ENCODE assay signal across 21 cellular contexts in the genomic region with DNA sequence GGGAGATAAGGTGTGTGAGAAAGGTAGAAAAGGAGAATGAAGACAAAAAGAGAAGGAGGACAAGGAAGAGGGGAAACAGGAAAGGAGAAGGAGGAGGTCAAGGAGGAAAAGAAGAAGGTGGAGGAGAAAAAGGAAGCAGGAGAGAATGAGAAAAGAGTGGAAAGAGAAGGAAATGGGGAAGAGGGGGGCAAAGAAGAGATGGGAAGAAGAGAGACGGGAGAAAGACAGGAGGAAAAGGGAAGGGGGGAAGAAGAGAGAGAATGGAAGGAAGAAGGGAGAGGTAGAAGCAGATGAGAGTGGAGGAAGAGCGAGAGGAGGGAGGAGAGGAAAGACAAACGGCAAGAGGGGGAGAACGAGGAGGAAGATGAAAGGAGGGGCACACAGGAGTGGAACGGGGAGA. TPM values are rescaled to one million over a fixed set of nuclear protein-coding genes. Genes with fewer than 3 reads are reported as not detected.
DNase-seq lines count a peak whose midpoint lies in the region; ATAC-seq and TF ChIP-seq lines count a peak whose summit lies in the region.
"Had no signal": no experiment of that assay in that cellular context is flagged by ENCODE, and none has a peak within 500 bp of the region (broad histone marks: within the 10 kb centered on the region; RNA-seq: fewer than 3 reads in every experiment).

No MANE protein-coding gene starts in this region.

- no peaks in the 10 kb centered on the region for H3K27me3 ChIP-seq in hepatocyte
- H3K27me3 ChIP-seq in aorta (ENCODE audit: control insufficient read depth in 1 of 2, insufficient read depth in 2 of 2, low read length in 1 of 2) = no peaks in the 10 kb centered on the region
- H3K27me3 ChIP-seq: BE2C had no signal

- H3K9me2 ChIP-seq in hepatocyte (replicated peaks; ENCODE audit: insufficient read depth) = no peaks in the 10 kb centered on the region

- H3K4me3 ChIP-seq in HEK293 (ENCODE audit: low read depth, low read length) (no peak overlapping the region), hepatocyte (no peak overlapping the region), aorta (ENCODE audit: low read length in 2 of 2) (no peak overlapping the region)
- H3K4me3 ChIP-seq: BLaER1 had no signal

- no peak for DNase-seq in activated CD4-positive, alpha-beta T cell treated with anti-CD3 and anti-CD28 coated beads, Interleukin-2, amount 10 ng/mL, durations not matched to agents 7 days and 5 days
- DNase-seq in activated CD4-positive, alpha-beta T cell treated with anti-CD3 and anti-CD28 coated beads for 4 hours = no peak
- no peak for DNase-seq in central memory CD8-positive, alpha-beta T cell (ENCODE audit: low spot score in 2 of 2)
- no peak for DNase-seq in hepatocyte (ENCODE audit: low spot score)
- no peak for DNase-seq in aorta
- DNase-seq: 8988T; ACHN; BE2C; C1 segment of cervical spinal cord; Caco-2; Calu3; CD4-positive, alpha-beta memory T cell; CD4-positive, CD25-positive, alpha-beta regulatory T cell; DMS79 treated with DMSO at 0.1 percent for 48 hours had no signal

- no peaks in the 10 kb centered on the region for H3K9me3 Mint-ChIP-seq in activated CD4-positive, alpha-beta T cell treated with anti-CD3 and anti-CD28 coated beads, Interleukin-2, amount 10 ng/mL, durations not matched to agents 7 days and 5 days
- no peaks in the 10 kb centered on the region for H3K9me3 Mint-ChIP-seq in activated T-helper 17 cell treated with anti-CD3 and anti-CD28 coated beads, Interleukin-2, amount 50 U/mL, for 72 hours
- no peaks in the 10 kb centered on the region for H3K9me3 Mint-ChIP-seq in central memory CD8-positive, alpha-beta T cell
- H3K9me3 Mint-ChIP-seq: CD14-positive monocyte; CD4-positive, alpha-beta memory T cell had no signal

- H3K27ac ChIP-seq in HEK293 (ENCODE audit: extremely low read depth, low read depth, low read length) (no peak overlapping the region), hepatocyte (no peak overlapping the region), aorta (ENCODE audit: low read depth in 1 of 2, low read length in 2 of 2) (no peak overlapping the region)
- H3K27ac ChIP-seq: BLaER1 had no signal

- no peaks in the 10 kb centered on the region for H3K4me1 ChIP-seq in HEK293 (ENCODE audit: control insufficient read depth, insufficient read depth, low read length)
- peaks cover 10% of the 10 kb centered on the region for H3K4me1 ChIP-seq in hepatocyte (ENCODE audit: insufficient read depth)
- no peaks in the 10 kb centered on the region for H3K4me1 ChIP-seq in aorta (ENCODE audit: control insufficient read depth in 1 of 2, insufficient read depth in 2 of 2, low read length in 2 of 2)
- H3K4me1 ChIP-seq: BE2C, BLaER1 had no signal

- H3K4me3 Mint-ChIP-seq in activated CD4-positive, alpha-beta T cell treated with anti-CD3 and anti-CD28 coated beads, Interleukin-2, amount 10 ng/mL, durations not matched to agents 7 days and 5 days = no peak overlapping the region
- no peak overlapping the region for H3K4me3 Mint-ChIP-seq in activated T-helper 17 cell treated with anti-CD3 and anti-CD28 coated beads, Interleukin-2, amount 50 U/mL, for 72 hours
- H3K4me3 Mint-ChIP-seq in central memory CD8-positive, alpha-beta T cell = no peak overlapping the region
- H3K4me3 Mint-ChIP-seq: CD14-positive monocyte; CD4-positive, CD25-positive, alpha-beta regulatory T cell had no signal

- POLR2A ChIA-PET in activated CD4-positive, alpha-beta T cell treated with anti-CD3 and anti-CD28 coated beads, Interleukin-2, amount 10 ng/mL, durations not matched to agents 7 days and 5 days (lab: Charles Lee) = no interaction called here
- POLR2A ChIA-PET in HEK293 (lab: Yijun Ruan, JAX) = no interaction called here

- no peaks in the 10 kb centered on the region for H3K36me3 Mint-ChIP-seq in activated CD4-positive, alpha-beta T cell treated with anti-CD3 and anti-CD28 coated beads, Interleukin-2, amount 10 ng/mL, durations not matched to agents 7 days and 5 days (ENCODE audit: low read depth)
- no peaks in the 10 kb centered on the region for H3K36me3 Mint-ChIP-seq in activated T-helper 17 cell treated with anti-CD3 and anti-CD28 coated beads, Interleukin-2, amount 50 U/mL, for 72 hours (ENCODE audit: low read depth)
- H3K36me3 Mint-ChIP-seq in central memory CD8-positive, alpha-beta T cell (ENCODE audit: insufficient read depth) = peaks cover 2% of the 10 kb centered on the region
- H3K36me3 Mint-ChIP-seq: CD14-positive monocyte; CD4-positive, alpha-beta memory T cell had no signal

- H3K9me3 ChIP-seq in HEK293 (ENCODE audit: control insufficient read depth, insufficient read depth, low read depth, low read length) = no peaks in the 10 kb centered on the region
- no peaks in the 10 kb centered on the region for H3K9me3 ChIP-seq in hepatocyte (ENCODE audit: low read depth)
- H3K9me3 ChIP-seq in aorta (ENCODE audit: control insufficient read depth, low read length) = no peaks in the 10 kb centered on the region
- H3K9me3 ChIP-seq: BE2C, BLaER1, Caco-2 had no signal

- TF ChIP-seq CTCF in HEK293 (tag by site-specific recombination; IDR thresholded peaks at IDR 0.05) (no peak), hepatocyte (IDR thresholded peaks at IDR 0.05; ENCODE audit: poor library complexity) (no peak)

- H3K4me2 ChIP-seq in hepatocyte = no peak overlapping the region
- H3K4me2 ChIP-seq: BLaER1 had no signal

- CTCF ChIA-PET in activated CD4-positive, alpha-beta T cell treated with anti-CD3 and anti-CD28 coated beads, Interleukin-2, amount 10 ng/mL, durations not matched to agents 7 days and 5 days (lab: Charles Lee) = interaction anchor here (0.6 kb wide), 1 partner anchor 14 kb away, joined by 3 read pairs; no protein-coding TSS in a partner anchor
- CTCF ChIA-PET in HEK293 (lab: Yijun Ruan, JAX) = no interaction called here

- peaks cover 13% of the 10 kb centered on the region for H3K4me1 Mint-ChIP-seq in activated CD4-positive, alpha-beta T cell treated with anti-CD3 and anti-CD28 coated beads, Interleukin-2, amount 10 ng/mL, durations not matched to agents 7 days and 5 days
- no peaks in the 10 kb centered on the region for H3K4me1 Mint-ChIP-seq in activated T-helper 17 cell treated with anti-CD3 and anti-CD28 coated beads, Interleukin-2, amount 50 U/mL, for 72 hours
- peaks cover 19% of the 10 kb centered on the region for H3K4me1 Mint-ChIP-seq in central memory CD8-positive, alpha-beta T cell

- 96% methylated on average over 3 of the region's 5 CpGs for WGBS in hepatocyte (ENCODE audit: low lambda C conversion rate, missing lambda C conversion rate)
- WGBS in aorta, 2 donors = 49 to 60% methylated on average over 5 of the region's 5 CpGs

- H3K27me3 Mint-ChIP-seq in activated CD4-positive, alpha-beta T cell treated with anti-CD3 and anti-CD28 coated beads, Interleukin-2, amount 10 ng/mL, durations not matched to agents 7 days and 5 days = peaks cover 7% of the 10 kb centered on the region
- peaks cover 7% of the 10 kb centered on the region for H3K27me3 Mint-ChIP-seq in activated T-helper 17 cell treated with anti-CD3 and anti-CD28 coated beads, Interleukin-2, amount 50 U/mL, for 72 hours
- peaks cover 9% of the 10 kb centered on the region for H3K27me3 Mint-ChIP-seq in central memory CD8-positive, alpha-beta T cell
- H3K27me3 Mint-ChIP-seq: CD4-positive, CD25-positive, alpha-beta regulatory T cell had no signal

- no peaks in the 10 kb centered on the region for H4K20me1 ChIP-seq in hepatocyte (ENCODE audit: insufficient read depth, poor library complexity, severe bottlenecking)
- H4K20me1 ChIP-seq: BLaER1 had no signal

- H2AFZ ChIP-seq in hepatocyte = no peak overlapping the region

- intact Hi-C loops in aorta (cut with DNase I) = no loop called here

- no peak for ATAC-seq in activated T-helper 17 cell treated with anti-CD3 and anti-CD28 coated beads, Interleukin-2, amount 50 U/mL, for 72 hours (replicated peaks)
- ATAC-seq in central memory CD8-positive, alpha-beta T cell (replicated peaks; ENCODE audit: extremely low read depth, poor library complexity, severe bottlenecking) = no peak
- ATAC-seq in HG02852 (IDR thresholded peaks at IDR 0.05; ENCODE audit: unreplicated experiment) (no peak), aorta (ENCODE audit: low FRiP score) (no peak)

- no peaks in the 10 kb centered on the region for H3K79me2 ChIP-seq in hepatocyte

- H3K36me3 ChIP-seq in HEK293 (ENCODE audit: control insufficient read depth in 2 of 2, insufficient read depth in 1 of 2, low read length in 2 of 2) (no peaks in the 10 kb centered on the region), hepatocyte (replicated peaks; ENCODE audit: insufficient read depth, low read depth) (no peaks in the 10 kb centered on the region), aorta (ENCODE audit: control insufficient read depth in 1 of 2, insufficient read depth in 2 of 2, low read length in 1 of 2) (no peaks in the 10 kb centered on the region)
- H3K36me3 ChIP-seq: BE2C, BLaER1 had no signal

- peak overlapping the region; percentile 41 for H3K27ac Mint-ChIP-seq in activated CD4-positive, alpha-beta T cell treated with anti-CD3 and anti-CD28 coated beads, Interleukin-2, amount 10 ng/mL, durations not matched to agents 7 days and 5 days
- peak overlapping the region; percentile 20 for H3K27ac Mint-ChIP-seq in activated T-helper 17 cell treated with anti-CD3 and anti-CD28 coated beads, Interleukin-2, amount 50 U/mL, for 72 hours
- peak overlapping the region; percentile 44 for H3K27ac Mint-ChIP-seq in central memory CD8-positive, alpha-beta T cell (ENCODE audit: low read depth)
- H3K27ac Mint-ChIP-seq: CD14-positive monocyte had no signal

RNA-seq across cellular contexts. Expression of gene GATA1, which starts 4.1 kb away (rescaled TPM):
- total RNA-seq in activated CD4-positive, alpha-beta T cell treated with anti-CD3 and anti-CD28 coated beads, Interleukin-2, amount 10 ng/mL, durations not matched to agents 7 days and 5 days = not detected
- total RNA-seq in activated T-helper 17 cell treated with anti-CD3 and anti-CD28 coated beads, Interleukin-2, amount 50 U/mL, for 72 hours = not detected
- not detected in 2 replicates for total RNA-seq in hepatocyte
- polyA plus RNA-seq in hepatocyte = 0.13 TPM in 1 of 2 replicates, not detected in the other
- under 1 TPM in 1 of 2 donors, not detected in 1; 0.57 TPM for total RNA-seq in aorta
- polyA plus RNA-seq in aorta = not detected
- total RNA-seq: A673; Caco-2; Calu3; CD4-positive, alpha-beta memory T cell had no signal
- polyA plus RNA-seq: AG04450; CD14-positive monocyte; CD4-positive, alpha-beta memory T cell; CD4-positive, CD25-positive, alpha-beta regulatory T cell had no signal

RNA-seq across cellular contexts. Expression of gene HDAC6, which starts 11.4 kb away (rescaled TPM):
- total RNA-seq in activated CD4-positive, alpha-beta T cell treated with anti-CD3 and anti-CD28 coated beads, Interleukin-2, amount 10 ng/mL, durations not matched to agents 7 days and 5 days = 100 to 1,000 TPM in 1 of 2 experiments, 10 to 100 TPM in 1; 94.3 to 102 TPM
- total RNA-seq in activated T-helper 17 cell treated with anti-CD3 and anti-CD28 coated beads, Interleukin-2, amount 50 U/mL, for 72 hours = 100 to 1,000 TPM in 1 of 2 donors, 10 to 100 TPM in 1; 62.0 to 121 TPM
- total RNA-seq in hepatocyte (66.5 and 68.9 TPM in 2 replicates), aorta (10 to 100 TPM; 77.6 to 89.4 TPM)
- polyA plus RNA-seq in hepatocyte (96.3 and 115 TPM in 2 replicates), aorta (100 to 1,000 TPM in 1 of 2 donors, 10 to 100 TPM in 1; 28.0 to 229 TPM)

RNA-seq across cellular contexts. Expression of gene GLOD5, which starts 28.9 kb away (rescaled TPM):
- not detected for total RNA-seq in activated CD4-positive, alpha-beta T cell treated with anti-CD3 and anti-CD28 coated beads, Interleukin-2, amount 10 ng/mL, durations not matched to agents 7 days and 5 days
- total RNA-seq in activated T-helper 17 cell treated with anti-CD3 and anti-CD28 coated beads, Interleukin-2, amount 50 U/mL, for 72 hours = not detected
- total RNA-seq in hepatocyte (2.4 TPM in 1 of 2 replicates, not detected in the other), aorta (not detected)
- polyA plus RNA-seq in hepatocyte (not detected in 2 replicates), aorta (1 to 10 TPM in 1 of 2 donors, not detected in 1; 5.3 TPM)
- total RNA-seq: A673; Caco-2; Calu3; CD4-positive, alpha-beta memory T cell; CD4-positive, CD25-positive, alpha-beta regulatory T cell had no signal
- polyA plus RNA-seq: AG04450; CD14-positive monocyte; CD4-positive, alpha-beta memory T cell; CD4-positive, CD25-positive, alpha-beta regulatory T cell had no signal

RNA-seq across cellular contexts. Expression of gene ERAS, which starts 35.8 kb away (rescaled TPM):
- total RNA-seq in activated CD4-positive, alpha-beta T cell treated with anti-CD3 and anti-CD28 coated beads, Interleukin-2, amount 10 ng/mL, durations not matched to agents 7 days and 5 days = not detected
- total RNA-seq in activated T-helper 17 cell treated with anti-CD3 and anti-CD28 coated beads, Interleukin-2, amount 50 U/mL, for 72 hours = under 1 TPM in 1 of 2 donors, not detected in 1; 0.26 TPM
- total RNA-seq in hepatocyte (0.47 TPM in 1 of 2 replicates, not detected in the other), aorta (not detected)
- polyA plus RNA-seq in hepatocyte (0.65 TPM in 1 of 2 replicates, not detected in the other), aorta (under 1 TPM in 1 of 2 donors, not detected in 1; 0.69 TPM)
- total RNA-seq: A673; Caco-2; CD4-positive, alpha-beta memory T cell; CD4-positive, CD25-positive, alpha-beta regulatory T cell had no signal
- polyA plus RNA-seq: AG04450; CD14-positive monocyte; CD4-positive, alpha-beta memory T cell; CD4-positive, CD25-positive, alpha-beta regulatory T cell had no signal

RNA-seq across cellular contexts. Expression of gene PCSK1N, which starts 44.9 kb away (rescaled TPM):
- under 1 TPM; 0.33 to 0.40 TPM for total RNA-seq in activated CD4-positive, alpha-beta T cell treated with anti-CD3 and anti-CD28 coated beads, Interleukin-2, amount 10 ng/mL, durations not matched to agents 7 days and 5 days
- 1 to 10 TPM; 3.7 to 4.7 TPM for total RNA-seq in activated T-helper 17 cell treated with anti-CD3 and anti-CD28 coated beads, Interleukin-2, amount 50 U/mL, for 72 hours
- total RNA-seq in hepatocyte = 39.0 and 45.8 TPM in 2 replicates
- polyA plus RNA-seq in hepatocyte = 97.0 and 97.7 TPM in 2 replicates
- total RNA-seq in aorta = under 1 TPM in 1 of 2 donors, not detected in 1; 0.45 TPM
- polyA plus RNA-seq in aorta = under 1 TPM; 0.43 to 0.88 TPM
- polyA plus RNA-seq: AG04450, CD14-positive monocyte had no signal
